ENCODE assay signal across 16 cellular contexts in genomic region chr15:36748743-36749142, GRCh38.
DNase-seq lines count a peak whose midpoint lies in the region; ATAC-seq and TF ChIP-seq lines count a peak whose summit lies in the region.
"Had no signal": no experiment of that assay in that cellular context is flagged by ENCODE, and none has a peak within 500 bp of the region (broad histone marks: within the 10 kb centered on the region; RNA-seq: fewer than 3 reads in every experiment).

No MANE protein-coding gene starts in this region.

- H3K27me3 Mint-ChIP-seq in nephron (ENCODE audit: low read depth) = no peaks in the 10 kb centered on the region
- H3K27me3 Mint-ChIP-seq: CD4-positive, CD25-positive, alpha-beta regulatory T cell; CD8-positive, alpha-beta memory T cell had no signal

- H3K4me1 Mint-ChIP-seq in nephron = peaks cover 28% of the 10 kb centered on the region
- H3K4me1 Mint-ChIP-seq: CD8-positive, alpha-beta memory T cell had no signal

- intact Hi-C loops in left ventricle myocardium superior (cut with micrococcal nuclease) = no loop called here

- H3K4me3 Mint-ChIP-seq in nephron = no peak overlapping the region
- H3K4me3 Mint-ChIP-seq: CD4-positive, CD25-positive, alpha-beta regulatory T cell; CD8-positive, alpha-beta memory T cell; HFFc6 had no signal

- ATAC-seq in HG02981 (IDR thresholded peaks at IDR 0.05; ENCODE audit: unreplicated experiment) = no peak
- ATAC-seq in left ventricle myocardium superior = no peak
- ATAC-seq: HCT116 had no signal

- no peaks in the 10 kb centered on the region for H3K9me3 Mint-ChIP-seq in nephron
- H3K9me3 Mint-ChIP-seq: HFFc6 had no signal

- peak; percentile 1 to 43 for DNase-seq in dermis microvascular lymphatic vessel endothelial cell (ENCODE audit: low read depth in 2 of 2)
- DNase-seq in left kidney (ENCODE audit: low read depth, low spot score) = peak; percentile 92
- DNase-seq in stimulated activated CD4-positive, alpha-beta T cell treated with anti-CD3 and anti-CD28 coated beads, Interleukin-1b, Interleukin-23, amount 100 ng/mL, for 48 hours = no peak
- DNase-seq in left ventricle myocardium superior = no peak
- DNase-seq: ACHN; BE2C; C1 segment of cervical spinal cord; Caco-2; CD4-positive, CD25-positive, alpha-beta regulatory T cell; CD8-positive, alpha-beta memory T cell; GM23248; H7; HFFc6 had no signal

- peak overlapping the region; percentile 85 to 95 (median 90) for H3K27ac Mint-ChIP-seq in nephron
- H3K27ac Mint-ChIP-seq: CD8-positive, alpha-beta memory T cell; HFFc6 had no signal

- H3K36me3 Mint-ChIP-seq in nephron (ENCODE audit: low read depth) = peaks cover 25% of the 10 kb centered on the region

- no peak for TF ChIP-seq CTCF in nephron (IDR thresholded peaks at IDR 0.05; ENCODE audit: unreplicated experiment in 3 of 3)

Comparison
In these comparisons a context has a peak if more than half of its experiments do, and no peak if none do; other contexts are left out.
1. DNase-seq: peak in dermis microvascular lymphatic vessel endothelial cell (2 of 2) and left kidney (single experiment); none in stimulated activated CD4-positive, alpha-beta T cell treated with anti-CD3 and anti-CD28 coated beads, Interleukin-1b, Interleukin-23, amount 100 ng/mL, for 48 hours (single experiment) and left ventricle myocardium superior (single experiment).